ENCODE assay signal across 10 cellular contexts in genomic region chr13:99956473-99957349, GRCh38. TPM values are rescaled to one million over a fixed set of nuclear protein-coding genes. Genes with fewer than 3 reads are reported as not detected.
A peak's percentile ranks its signal among the peaks of the same experiment; 100 is the strongest.
DNase-seq lines count a peak whose midpoint lies in the region; ATAC-seq and TF ChIP-seq lines count a peak whose summit lies in the region.
"Had no signal": no experiment of that assay in that cellular context is flagged by ENCODE, and none has a peak within 500 bp of the region (broad histone marks: within the 10 kb centered on the region; RNA-seq: fewer than 3 reads in every experiment).

No MANE protein-coding gene starts in this region.

- H3K27me3 ChIP-seq in RWPE2 (ENCODE audit: insufficient read depth, poor library complexity, severe bottlenecking), result peaks cover 98% of the 10 kb centered on the region
- H3K27me3 ChIP-seq in esophagus muscularis mucosa, result peaks cover 0 to 99% (median 60%) of the 10 kb centered on the region in 4 donors
- H3K27me3 ChIP-seq in parathyroid adenoma (ENCODE audit: control insufficient read depth, insufficient read depth, low read length), result peaks cover 18% of the 10 kb centered on the region

- DNase-seq in RWPE2 (ENCODE audit: low spot score) (no peak), esophagus muscularis mucosa (ENCODE audit: extremely low spot score) (no peak)
- DNase-seq: NCI-H446 treated with DMSO at 0.1 percent for 48 hours had no signal

- TF ChIP-seq CTCF in RWPE2 (IDR thresholded peaks at IDR 0.05; ENCODE audit: poor library complexity, severe bottlenecking) (no peak), esophagus muscularis mucosa (IDR thresholded peaks at IDR 0.05) (no peak), parathyroid adenoma (IDR thresholded peaks at IDR 0.05) (no peak)

- intact Hi-C loops in esophagus muscularis mucosa (cut with DNase I), result no loop called here

- peak overlapping the region; percentile 69; the same call in 1 of the 2 replicates for H3K9ac ChIP-seq in ES-I3 (ENCODE audit: low read depth, low read length)
- H3K9ac ChIP-seq in parathyroid adenoma, result no peak overlapping the region

- H3K4me1 ChIP-seq in ES-I3 (ENCODE audit: insufficient read depth, low read length) (peaks cover 15% of the 10 kb centered on the region), RWPE2 (ENCODE audit: insufficient read depth, poor library complexity, severe bottlenecking) (no peaks in the 10 kb centered on the region), esophagus muscularis mucosa (peaks cover 33 to 53% (median 43%) of the 10 kb centered on the region in 4 donors), parathyroid adenoma (no peaks in the 10 kb centered on the region)

- 2% methylated on average over 38 of the region's 68 CpGs for WGBS in esophagus muscularis mucosa

- H3K4me3 ChIP-seq in RWPE2 (ENCODE audit: severe bottlenecking) (no peak overlapping the region), esophagus muscularis mucosa (peak overlapping the region; percentile 16 to 41 (median 28)), parathyroid adenoma (ENCODE audit: low read depth, low read length) (no peak overlapping the region)

- no peak overlapping the region for H3K27ac ChIP-seq in RWPE2 (ENCODE audit: poor library complexity, severe bottlenecking)
- H3K27ac ChIP-seq in esophagus muscularis mucosa (replicated peaks in 1 of 4), result no peak overlapping the region
- no peak overlapping the region for H3K27ac ChIP-seq in parathyroid adenoma

- no peaks in the 10 kb centered on the region for H3K9me3 ChIP-seq in ES-I3 (ENCODE audit: control insufficient read depth, insufficient read depth, low read length)
- H3K9me3 ChIP-seq in RWPE2 (ENCODE audit: severe bottlenecking), result no peaks in the 10 kb centered on the region
- no peaks in the 10 kb centered on the region for H3K9me3 ChIP-seq in esophagus muscularis mucosa
- no peaks in the 10 kb centered on the region for H3K9me3 ChIP-seq in parathyroid adenoma (ENCODE audit: control insufficient read depth, low read length)

- no peak for TF ChIP-seq EP300 in esophagus muscularis mucosa (IDR thresholded peaks at IDR 0.05)

- peak overlapping the region; percentile 28 for H2AFZ ChIP-seq in parathyroid adenoma

- no peak for TF ChIP-seq POLR2A in esophagus muscularis mucosa (IDR thresholded peaks at IDR 0.05; ENCODE audit: low read depth)

- H3K36me3 ChIP-seq in ES-I3 (ENCODE audit: insufficient read depth, low read length), result no peaks in the 10 kb centered on the region
- no peaks in the 10 kb centered on the region for H3K36me3 ChIP-seq in RWPE2 (ENCODE audit: low read depth)
- H3K36me3 ChIP-seq in esophagus muscularis mucosa, result no peaks in the 10 kb centered on the region
- no peaks in the 10 kb centered on the region for H3K36me3 ChIP-seq in parathyroid adenoma (ENCODE audit: control insufficient read depth, insufficient read depth, low read length)

- H3K4me2 ChIP-seq in parathyroid adenoma (ENCODE audit: low read length), result peak overlapping the region; percentile 38

- no peaks in the 10 kb centered on the region for H3K79me2 ChIP-seq in parathyroid adenoma

- ATAC-seq in RWPE2 (ENCODE audit: low read depth) (0 out of 3 replicates have a peak, but pooled peaks have one; percentile 12), HG02610 (IDR thresholded peaks at IDR 0.05; ENCODE audit: unreplicated experiment) (no peak), HG03469 (IDR thresholded peaks at IDR 0.05; ENCODE audit: unreplicated experiment) (no peak), GM18517 (IDR thresholded peaks at IDR 0.05; ENCODE audit: unreplicated experiment) (no peak), GM19452 (IDR thresholded peaks at IDR 0.05; ENCODE audit: unreplicated experiment) (no peak)
- ATAC-seq: activated CD4-positive, CD25-positive, alpha-beta regulatory T cell treated with anti-CD3 and anti-CD28 coated beads, Interleukin-2, amount 50 U/mL, for 24 hours had no signal

RNA-seq across cellular contexts. Expression of gene ZIC5, which starts 14.9 kb away (rescaled TPM):
- not detected for total RNA-seq in esophagus muscularis mucosa

RNA-seq across cellular contexts. Expression of gene ZIC2, which starts 24.9 kb away (rescaled TPM):
- not detected for total RNA-seq in esophagus muscularis mucosa

Comparison
In these comparisons a context has a peak if more than half of its experiments do, and no peak if none do; other contexts are left out.
1. H3K4me3 ChIP-seq: peak in esophagus muscularis mucosa (4 of 4); none in RWPE2 (single experiment) and parathyroid adenoma (single experiment).